ENCODE assay signal across 8 cellular contexts in the genomic region with DNA sequence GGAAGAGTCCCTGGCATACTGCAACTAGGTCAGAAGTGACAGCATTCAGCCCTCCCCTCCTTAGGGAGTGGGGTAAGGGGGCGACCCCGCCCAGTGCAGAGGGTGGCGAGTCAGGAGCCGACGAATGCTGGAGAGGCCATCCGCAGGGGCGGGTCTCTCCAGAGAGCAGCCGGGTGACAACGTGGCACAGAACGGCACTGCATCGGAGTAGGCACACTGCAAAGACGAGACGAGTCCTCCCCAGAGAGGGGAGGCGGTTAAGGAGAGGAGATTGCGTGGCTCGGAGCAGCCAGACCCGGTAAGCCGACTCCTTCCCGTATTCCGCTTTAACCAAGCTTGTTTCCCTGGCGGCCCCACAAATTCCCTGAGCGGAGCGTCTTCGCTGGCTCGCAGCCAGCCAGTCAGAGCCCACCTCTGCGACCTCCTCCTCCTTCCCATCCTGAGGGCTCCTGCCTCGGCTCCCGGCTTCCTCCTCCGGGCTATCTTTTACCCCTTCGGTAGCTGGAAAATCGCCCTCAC. TPM values are rescaled to one million over a fixed set of nuclear protein-coding genes. Genes with fewer than 3 reads are reported as not detected.
DNase-seq lines count a peak whose midpoint lies in the region; ATAC-seq and TF ChIP-seq lines count a peak whose summit lies in the region.

No MANE protein-coding gene starts in this region.

- H3K9me3 ChIP-seq in breast epithelium (no peaks in the 10 kb centered on the region), subcutaneous abdominal adipose tissue (ENCODE audit: control insufficient read depth in 5 of 5, low read length in 5 of 5) (no peaks in the 10 kb centered on the region)

- H3K4me3 Mint-ChIP-seq in MCF 10A (ENCODE audit: unreplicated experiment): no peak overlapping the region

- H3K4me1 Mint-ChIP-seq in MCF 10A (ENCODE audit: insufficient read depth, unreplicated experiment): peaks cover 9% of the 10 kb centered on the region

- POLR2A ChIA-PET in MCF 10A (lab: Yijun Ruan, JAX): no interaction called here

- TF ChIP-seq POLR2A in breast epithelium (IDR thresholded peaks at IDR 0.05) (no peak), GM18505 (IDR thresholded peaks at IDR 0.05; ENCODE audit: borderline replicate concordance, extremely low read depth, insufficient read depth, insufficient read length) (no peak)

- CTCF ChIA-PET in MCF 10A (lab: Yijun Ruan, JAX): interaction anchor here (0.7 to 3.9 kb wide), 12 partner anchors 12 to 1788 kb away, joined by 3 to 22 read pairs (median 4); no protein-coding TSS in a partner anchor

- no peak for TF ChIP-seq CTCF in breast epithelium (IDR thresholded peaks at IDR 0.05)
- TF ChIP-seq CTCF in MCF 10A (IDR thresholded peaks at IDR 0.05; ENCODE audit: unreplicated experiment): no peak
- TF ChIP-seq CTCF in GM20000 (IDR thresholded peaks at IDR 0.05; ENCODE audit: extremely low read depth, missing control alignments): no peak

- BruUV-seq in MCF 10A (replicated peaks; lab: Mats Ljungman, UMichigan): no TSS peak

- H3K9ac ChIP-seq in subcutaneous abdominal adipose tissue (ENCODE audit: low read length in 5 of 5): peak overlapping the region; percentile 8 to 86 (median 71)

- no peaks in the 10 kb centered on the region for H3K27me3 Mint-ChIP-seq in MCF 10A (ENCODE audit: insufficient read depth, unreplicated experiment)

- DNase-seq in breast epithelium (ENCODE audit: low spot score in 2 of 2): no peak
- no peak for DNase-seq in MCF 10A (ENCODE audit: unreplicated experiment)
- DNase-seq in anterior cingulate cortex (lab: John Stamatoyannopoulos, UW): peak in 33 of 58 donors; percentile 0 to 42 (median 9)
- DNase-seq in iPS-NIHi11 (ENCODE audit: low spot score): peak; percentile 29
- no peak for DNase-seq in GM20000 (ENCODE audit: low spot score)
- no peak for DNase-seq in HuH-7 (ENCODE audit: low spot score)

- no peaks in the 10 kb centered on the region for H3K36me3 Mint-ChIP-seq in MCF 10A (ENCODE audit: insufficient read depth, unreplicated experiment)

- no peak overlapping the region for H3K27ac ChIP-seq in breast epithelium
- H3K27ac ChIP-seq in subcutaneous abdominal adipose tissue (ENCODE audit: low read depth, low read length): peak overlapping the region; percentile 80

- H3K4me3 ChIP-seq in breast epithelium (peak overlapping the region; percentile 43 to 61 (median 45)), subcutaneous abdominal adipose tissue (ENCODE audit: low read depth in 1 of 5, low read length in 5 of 5) (peak overlapping the region; percentile 55 to 73 (median 62))

- no peaks in the 10 kb centered on the region for H3K9me3 Mint-ChIP-seq in MCF 10A (ENCODE audit: unreplicated experiment)

- no peaks in the 10 kb centered on the region for H3K36me3 ChIP-seq in breast epithelium
- no peaks in the 10 kb centered on the region for H3K36me3 ChIP-seq in subcutaneous abdominal adipose tissue (ENCODE audit: control insufficient read depth in 5 of 5, insufficient read depth in 5 of 5, low read length in 5 of 5)

- intact Hi-C loops in breast epithelium (cut with DNase I; ENCODE audit: low total_unique reads): loop anchor here (10.0 kb wide), 1 partner anchor 1780 kb away; no protein-coding TSS in a partner anchor
- intact Hi-C loops in MCF 10A (cut with micrococcal nuclease): no loop called here

- H3K27me3 ChIP-seq in breast epithelium (peaks cover 0 to 36% of the 10 kb centered on the region in 2 donors), subcutaneous abdominal adipose tissue (ENCODE audit: control insufficient read depth in 5 of 5, insufficient read depth in 4 of 5, low read length in 5 of 5) (peaks cover 0 to 17% (median 8%) of the 10 kb centered on the region in 5 donors)

- no peak for ATAC-seq in GM18505 (IDR thresholded peaks at IDR 0.05; ENCODE audit: unreplicated experiment)

- no peaks in the 10 kb centered on the region for H3K4me1 ChIP-seq in breast epithelium
- H3K4me1 ChIP-seq in subcutaneous abdominal adipose tissue (ENCODE audit: control insufficient read depth in 5 of 5, insufficient read depth in 5 of 5, low read length in 5 of 5): peaks cover 0 to 17% (median 10%) of the 10 kb centered on the region in 5 donors

- no peak overlapping the region for H3K27ac Mint-ChIP-seq in MCF 10A (ENCODE audit: low read depth, unreplicated experiment)

RNA-seq across cellular contexts. Expression of a gene that starts 54.9 kb away (rescaled TPM):
- total RNA-seq in breast epithelium: 100 to 1,000 TPM in 2 of 3 donors, 10 to 100 TPM in 1; 90.1 to 616 (median 133) TPM
- total RNA-seq in MCF 10A (2022): 7.4 and 16.9 TPM in 2 replicates

Comparison
In these comparisons a context has a peak if more than half of its experiments do, and no peak if none do; other contexts are left out.
1. DNase-seq: peak in anterior cingulate cortex (33 of 58) and iPS-NIHi11 (single experiment); none in breast epithelium (0 of 2), MCF 10A (single experiment), GM20000 (single experiment) and HuH-7 (single experiment).